In genomic region chr6:159693894-159694545, GRCh38 we compare ENCODE assay signal across 1 cellular context.
A peak's percentile ranks its signal among the peaks of the same experiment; 100 is the strongest.
TF ChIP-seq lines count a peak whose summit lies in the region.

No MANE protein-coding gene starts in this region.

TF ChIP-seq in HepG2, 621 proteins besides CTCF, POLR2A, EP300 and RAD21 (continued from another document and continues in another):
- TF ChIP-seq TRIM22 (IDR thresholded peaks at IDR 0.05) (no peak), ZNF800 (CRISPR knock-in tag; IDR thresholded peaks at IDR 0.05) (peak; percentile 53; the same call in 1 of the 2 replicates), SNAPC2 (CRISPR knock-in tag; IDR thresholded peaks at IDR 0.05) (no peak), FOXP4 (CRISPR knock-in tag; IDR thresholded peaks at IDR 0.05) (peak; percentile 79), ZNF616 (CRISPR knock-in tag; IDR thresholded peaks at IDR 0.05; ENCODE audit: low read depth) (no peak), HNRNPL (IDR thresholded peaks at IDR 0.05; ENCODE audit: low read depth, low read length) (no peak), HDAC6 (IDR thresholded peaks at IDR 0.05; ENCODE audit: low read depth, low read length) (no peak), NFKB2 (CRISPR knock-in tag; IDR thresholded peaks at IDR 0.05; ENCODE audit: borderline replicate concordance) (no peak; the same call in 1 of the 2 replicates), EHMT2 (IDR thresholded peaks at IDR 0.05; ENCODE audit: borderline replicate concordance, low read depth, low read length) (no peak), PITX1 (CRISPR knock-in tag; IDR thresholded peaks at IDR 0.05) (no peak; the same call in 1 of the 2 replicates), PRDM10 (CRISPR knock-in tag; IDR thresholded peaks at IDR 0.05; ENCODE audit: low read depth) (peak; percentile 89), ZNF512 (CRISPR knock-in tag; IDR thresholded peaks at IDR 0.05) (no peak), ZNF34 (CRISPR knock-in tag; IDR thresholded peaks at IDR 0.05; ENCODE audit: borderline replicate concordance) (0 out of 2 replicates have a peak, but pooled peaks have one; percentile 2), ZNF816 (CRISPR knock-in tag; IDR thresholded peaks at IDR 0.05; ENCODE audit: borderline replicate concordance) (no peak; the same call in 1 of the 2 replicates), ZEB1 (IDR thresholded peaks at IDR 0.05; ENCODE audit: insufficient replicate concordance, low read depth) (peak; percentile 31), NCOA5 (CRISPR knock-in tag; IDR thresholded peaks at IDR 0.05) (no peak), ARHGAP35 (CRISPR knock-in tag; IDR thresholded peaks at IDR 0.05; ENCODE audit: borderline replicate concordance) (no peak), ARID2 (CRISPR knock-in tag; IDR thresholded peaks at IDR 0.05; ENCODE audit: borderline replicate concordance) (no peak), ZNF577 (CRISPR knock-in tag; IDR thresholded peaks at IDR 0.05; ENCODE audit: borderline replicate concordance, low read depth) (no peak), CREBL2 (CRISPR knock-in tag; IDR thresholded peaks at IDR 0.05; ENCODE audit: borderline replicate concordance) (no peak), ZNF629 (CRISPR knock-in tag; conservative IDR thresholded peaks at IDR 0.05) (peak; percentile 51), ZZZ3 (CRISPR knock-in tag; IDR thresholded peaks at IDR 0.05; ENCODE audit: borderline replicate concordance) (no peak), ARID4A (CRISPR knock-in tag; IDR thresholded peaks at IDR 0.05; ENCODE audit: borderline replicate concordance) (no peak; the same call in 1 of the 2 replicates), STAG1 (CRISPR knock-in tag; IDR thresholded peaks at IDR 0.05) (no peak), GRHL1 (CRISPR knock-in tag; conservative IDR thresholded peaks at IDR 0.05) (no peak), TIGD3 (CRISPR knock-in tag; IDR thresholded peaks at IDR 0.05; ENCODE audit: borderline replicate concordance) (no peak), ELF1 (CRISPR knock-in tag; IDR thresholded peaks at IDR 0.05) (peak; percentile 79), HIC2 (CRISPR knock-in tag; IDR thresholded peaks at IDR 0.05; ENCODE audit: low read depth) (no peak), HOXA5 (CRISPR knock-in tag; IDR thresholded peaks at IDR 0.05) (0 out of 2 replicates have a peak, but pooled peaks have one; percentile 2), MIXL1 (CRISPR knock-in tag; IDR thresholded peaks at IDR 0.05) (peak; percentile 52; the same call in 1 of the 2 replicates), XBP1 (CRISPR knock-in tag; IDR thresholded peaks at IDR 0.05) (no peak), ZNF101 (CRISPR knock-in tag; IDR thresholded peaks at IDR 0.05; ENCODE audit: borderline replicate concordance, low read depth) (no peak), ZNF552 (CRISPR knock-in tag; IDR thresholded peaks at IDR 0.05; ENCODE audit: borderline replicate concordance) (no peak), ZNF264 (CRISPR knock-in tag; IDR thresholded peaks at IDR 0.05) (no peak), E2F5 (CRISPR knock-in tag; conservative IDR thresholded peaks at IDR 0.05) (no peak), NR2F1 (CRISPR knock-in tag; IDR thresholded peaks at IDR 0.05) (0 out of 4 replicates have a peak, but pooled peaks of 1 of the 2 experiments have one; percentile 10), KLF13 (CRISPR knock-in tag; IDR thresholded peaks at IDR 0.05) (no peak)
